In the genomic region with DNA sequence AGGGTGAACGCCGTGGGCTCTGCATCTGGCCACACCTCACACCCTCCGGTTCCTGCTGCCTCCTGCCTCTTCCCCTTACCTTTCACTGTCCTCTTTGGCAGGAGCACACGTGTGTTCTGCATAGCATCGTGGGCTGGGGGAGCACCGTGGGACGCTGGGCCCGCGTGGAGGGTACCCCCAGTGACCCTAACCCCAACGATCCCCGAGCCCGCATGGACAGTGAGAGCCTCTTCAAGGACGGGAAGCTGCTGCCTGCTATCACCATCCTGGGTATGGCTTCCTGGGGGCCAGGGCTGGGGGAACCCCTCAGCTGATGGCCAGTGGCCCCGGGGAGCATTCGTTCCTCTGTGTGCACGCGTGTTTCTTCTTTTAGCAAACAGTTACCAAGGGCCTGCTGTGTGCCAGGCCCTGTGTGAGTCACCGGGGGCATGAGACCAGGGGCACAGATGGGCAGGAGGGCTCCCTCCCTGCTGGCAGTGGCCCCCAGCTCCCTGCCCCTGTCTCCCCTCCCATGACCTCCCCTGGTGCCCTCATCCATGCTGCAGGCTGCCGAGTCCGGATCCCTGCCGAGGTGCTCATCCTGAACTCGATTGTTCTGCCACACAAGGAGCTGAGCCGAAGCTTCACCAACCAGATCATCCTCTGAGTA, we compare ENCODE assay signal across 29 cellular contexts. TPM values are rescaled to one million over a fixed set of nuclear protein-coding genes. Genes with fewer than 3 reads are reported as not detected.
DNase-seq lines count a peak whose midpoint lies in the region; ATAC-seq and TF ChIP-seq lines count a peak whose summit lies in the region.
"Had no signal": no experiment of that assay in that cellular context is flagged by ENCODE, and none has a peak within 500 bp of the region (broad histone marks: within the 10 kb centered on the region; RNA-seq: fewer than 3 reads in every experiment).

No MANE protein-coding gene starts in this region.

- H3K27me3 ChIP-seq in iPS DF 6.9 (ENCODE audit: control insufficient read depth, insufficient read depth, low read length), result no peaks in the 10 kb centered on the region; the same call in 1 of the 2 replicates
- H3K27me3 ChIP-seq: SJCRH30 had no signal

- H3K4me1 Mint-ChIP-seq in chondrocyte (ENCODE audit: low read depth), result peaks cover 16% of the 10 kb centered on the region

- H3K36me3 Mint-ChIP-seq in chondrocyte (ENCODE audit: low read depth), result peaks cover 15% of the 10 kb centered on the region

- peaks cover 27% of the 10 kb centered on the region for H3K4me1 ChIP-seq in iPS DF 6.9 (ENCODE audit: control insufficient read depth, insufficient read depth, low read length)

- H3K27ac ChIP-seq in SK-N-MC, result peak overlapping the region; percentile 92
- peak overlapping the region; percentile 7 for H3K27ac ChIP-seq in iPS DF 6.9 (ENCODE audit: low read length)
- H3K27ac ChIP-seq: 22Rv1, C4-2B, SJCRH30, transverse colon had no signal

- H3K9me3 ChIP-seq in SK-N-MC (ENCODE audit: low read depth, low read length) (no peaks in the 10 kb centered on the region), iPS DF 6.9 (ENCODE audit: control insufficient read depth, insufficient read depth, low read length) (no peaks in the 10 kb centered on the region)
- H3K9me3 ChIP-seq: SJCRH30, transverse colon had no signal

- H3K27me3 Mint-ChIP-seq in chondrocyte (ENCODE audit: low read depth), result peaks cover 10% of the 10 kb centered on the region

- no peak overlapping the region for H3K9ac ChIP-seq in SK-N-MC (ENCODE audit: insufficient read length)

- no CpG with 5 or more reads among the region's 23 CpGs for WGBS in iPS DF 6.9 (ENCODE audit: insufficient coverage, insufficient read length)

- no peaks in the 10 kb centered on the region for H3K36me3 ChIP-seq in SK-N-MC (ENCODE audit: insufficient read depth, low read length)
- peaks cover 10% of the 10 kb centered on the region for H3K36me3 ChIP-seq in iPS DF 6.9 (ENCODE audit: control insufficient read depth, insufficient read depth, low read length)
- H3K36me3 ChIP-seq: SJCRH30 had no signal

- H3K27ac Mint-ChIP-seq in chondrocyte (ENCODE audit: unreplicated experiment), result no peak overlapping the region
- H3K27ac Mint-ChIP-seq: activated naive CD8-positive, alpha-beta T cell treated with anti-CD3 and anti-CD28 coated beads, Interleukin-2, amount 10 ng/mL, durations not matched to agents 7 days and 5 days; activated T-cell treated with anti-CD3 and anti-CD28 coated beads, Interleukin-2, amount 50 U/mL, for 24 hours; effector memory CD8-positive, alpha-beta T cell; progenitor cell of endocrine pancreas had no signal

- TF ChIP-seq CTCF in chondrocyte (IDR thresholded peaks at IDR 0.05), result no peak

- H3K4me3 ChIP-seq in SK-N-MC (peak overlapping the region; percentile 62), iPS DF 6.9 (ENCODE audit: low read length) (no peak overlapping the region)
- H3K4me3 ChIP-seq: SJCRH30, transverse colon had no signal

- no peak for ATAC-seq in GM19328 (IDR thresholded peaks at IDR 0.05; ENCODE audit: unreplicated experiment)
- ATAC-seq: effector memory CD8-positive, alpha-beta T cell; left ventricle myocardium superior; sciatic nerve had no signal

- H3K9me3 Mint-ChIP-seq in chondrocyte (ENCODE audit: low read depth), result no peaks in the 10 kb centered on the region
- H3K9me3 Mint-ChIP-seq: activated naive CD8-positive, alpha-beta T cell treated with anti-CD3 and anti-CD28 coated beads, Interleukin-2, amount 10 ng/mL, durations not matched to agents 7 days and 5 days; activated T-cell treated with anti-CD3 and anti-CD28 coated beads, Interleukin-2, amount 50 U/mL, for 24 hours; effector memory CD8-positive, alpha-beta T cell had no signal

- no peak overlapping the region for H3K4me3 Mint-ChIP-seq in chondrocyte (ENCODE audit: unreplicated experiment)
- H3K4me3 Mint-ChIP-seq: activated naive CD8-positive, alpha-beta T cell treated with anti-CD3 and anti-CD28 coated beads, Interleukin-2, amount 10 ng/mL, durations not matched to agents 7 days and 5 days; activated T-cell treated with anti-CD3 and anti-CD28 coated beads, Interleukin-2, amount 50 U/mL, for 24 hours; effector memory CD8-positive, alpha-beta T cell had no signal

- DNase-seq in NCI-H1694 treated with DMSO at 0.1 percent for 48 hours (lab: John Stamatoyannopoulos, UW) (peak; percentile 64), NCI-H1694 (lab: John Stamatoyannopoulos, UW) (no peak), SK-N-MC (ENCODE audit: low read depth, low spot score) (no peak), iPS DF 6.9 (ENCODE audit: low read depth, low spot score) (no peak), NCI-H128 (lab: John Stamatoyannopoulos, UW; ENCODE audit: unreplicated experiment) (no peak), chondrocyte (ENCODE audit: low spot score) (no peak)
- DNase-seq in activated CD4-positive, alpha-beta T cell treated with anti-CD3 and anti-CD28 coated beads for 1 hour, result no peak
- DNase-seq: activated effector memory CD4-positive, alpha-beta T cell treated with anti-CD3 and anti-CD28 coated beads, Interleukin-2, amount 50 U/mL, for 16 hours; activated naive CD8-positive, alpha-beta T cell treated with anti-CD3 and anti-CD28 coated beads, Interleukin-2, amount 10 ng/mL, durations not matched to agents 7 days and 5 days; activated T-cell treated with anti-CD3 and anti-CD28 coated beads, Interleukin-2, amount 50 U/mL, for 24 hours; aorta; cortex of kidney; effector memory CD8-positive, alpha-beta T cell; erythroblast; left ventricle myocardium superior; MV-4-11; NCI-H146; SJCRH30; stimulated activated CD4-positive, alpha-beta T cell treated with anti-CD3 and anti-CD28 coated beads, Interleukin-4, amount 100 ng/mL, for 1 hour; T1000; transverse colon had no signal

RNA-seq across cellular contexts. Expression of a gene that starts 7.6 kb away (rescaled TPM):
- 60.9 to 72.4 TPM (median 62.1 TPM) in 3 replicates for total RNA-seq in chondrocyte

RNA-seq across cellular contexts. Expression of a gene that starts 8.0 kb away (rescaled TPM):
- 0.15 TPM in 2 of 3 replicates, not detected in the other for total RNA-seq in chondrocyte
- total RNA-seq: glomerular endothelial cell, H4, left ventricle myocardium superior, RPMI7951, transverse colon had no signal

RNA-seq across cellular contexts. Expression of a gene that starts 37.3 kb away (rescaled TPM):
- 273 to 276 TPM (median 273 TPM) in 3 replicates for total RNA-seq in chondrocyte

RNA-seq across cellular contexts. Expression of a gene that starts 37.6 kb away (rescaled TPM):
- total RNA-seq in chondrocyte, result 3.6 to 6.1 TPM (median 4.8 TPM) in 3 replicates
